1 cellular context compared by ENCODE assay signal in the genomic region with DNA sequence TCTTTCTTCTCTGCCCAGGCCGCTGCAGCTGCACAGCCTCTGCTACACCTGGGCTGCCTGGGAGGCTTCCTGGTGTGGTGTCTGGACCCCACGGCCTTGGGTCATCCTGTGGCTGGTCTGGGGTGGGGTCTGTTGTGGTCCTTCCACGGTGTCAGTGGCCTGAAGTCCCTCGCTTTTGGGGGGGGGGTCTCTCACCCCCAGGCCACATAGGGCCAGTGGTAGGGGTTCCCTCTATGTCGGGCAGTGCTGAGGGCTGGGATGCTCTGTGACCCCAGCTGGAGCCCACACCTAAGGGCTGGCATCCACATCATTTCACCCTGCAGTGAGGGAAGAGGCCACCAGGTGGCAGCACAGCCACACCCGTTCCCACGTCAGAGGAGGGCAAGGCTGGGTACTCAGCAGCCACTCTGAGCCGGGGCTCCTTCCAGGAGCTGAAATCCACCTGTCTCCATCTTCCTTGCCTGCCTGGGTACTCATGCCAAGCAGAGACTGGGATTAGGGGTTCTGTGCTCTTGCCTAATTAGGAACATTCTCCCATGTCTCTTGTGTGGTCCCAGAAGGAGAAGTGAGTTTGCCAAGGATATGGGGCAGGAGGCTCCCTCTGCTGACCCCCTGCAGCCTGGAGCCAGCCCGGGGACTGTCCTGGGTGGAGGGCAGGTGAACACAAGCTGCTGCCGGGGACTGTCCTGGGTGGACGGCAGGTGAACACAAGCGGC.
TF ChIP-seq lines count a peak whose summit lies in the region.

No MANE protein-coding gene starts in this region.

TF ChIP-seq in HEK293, 187 proteins besides CTCF, POLR2A, EP300 and RAD21 (continued from another document):
- TF ChIP-seq, protein P1, sequence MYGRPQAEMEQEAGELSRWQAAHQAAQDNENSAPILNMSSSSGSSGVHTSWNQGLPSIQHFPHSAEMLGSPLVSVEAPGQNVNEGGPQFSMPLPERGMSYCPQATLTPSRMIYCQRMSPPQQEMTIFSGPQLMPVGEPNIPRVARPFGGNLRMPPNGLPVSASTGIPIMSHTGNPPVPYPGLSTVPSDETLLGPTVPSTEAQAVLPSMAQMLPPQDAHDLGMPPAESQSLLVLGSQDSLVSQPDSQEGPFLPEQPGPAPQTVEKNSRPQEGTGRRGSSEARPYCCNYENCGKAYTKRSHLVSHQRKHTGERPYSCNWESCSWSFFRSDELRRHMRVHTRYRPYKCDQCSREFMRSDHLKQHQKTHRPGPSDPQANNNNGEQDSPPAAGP (tag by site-specific recombination; IDR thresholded peaks at IDR 0.05) = 0 out of 2 replicates have a peak, but pooled peaks have one; percentile 43
- TF ChIP-seq ZNF514 (tag by site-specific recombination; IDR thresholded peaks at IDR 0.05) (no peak), ZNF660 (tag by site-specific recombination; IDR thresholded peaks at IDR 0.05) (0 out of 2 replicates have a peak, but pooled peaks have one; percentile 15), KLF9 (tag by site-specific recombination; IDR thresholded peaks at IDR 0.05; ENCODE audit: low read depth) (no peak)
